Comparison of ENCODE assay signal across 6 cellular contexts in genomic region chr3:6600237-6600636, GRCh38.
"Had no signal": no experiment of that assay in that cellular context is flagged by ENCODE, and none has a peak within 500 bp of the region (broad histone marks: within the 10 kb centered on the region; RNA-seq: fewer than 3 reads in every experiment).

No MANE protein-coding gene starts in this region.

- DNase-seq: GM23248, GOT3, H7, IMR-90, KBM-7 had no signal

- ATAC-seq: HCT116 had no signal
